16 cellular contexts compared by ENCODE assay signal in genomic region chr16:12611916-12612597, GRCh38.
"Had no signal": no experiment of that assay in that cellular context is flagged by ENCODE, and none has a peak within 500 bp of the region (broad histone marks: within the 10 kb centered on the region; RNA-seq: fewer than 3 reads in every experiment).

No MANE protein-coding gene starts in this region.

- H3K9me3 ChIP-seq: colonic mucosa, ovary, sigmoid colon had no signal

- H3K4me1 ChIP-seq: colonic mucosa, sigmoid colon had no signal

- ATAC-seq: T-helper 17 cell, WTC11 had no signal

- H3K4me3 ChIP-seq: colonic mucosa, lung, ovary, sigmoid colon had no signal

- H3K27ac Mint-ChIP-seq: activated CD4-positive, alpha-beta T cell treated with anti-CD3 and anti-CD28 coated beads, Interleukin-2, amount 10 ng/mL, durations not matched to agents 24 days and 14 days; activated naive CD4-positive, alpha-beta T cell treated with anti-CD3 and anti-CD28 coated beads for 36 hours; activated T-helper 1 cell treated with anti-CD3 and anti-CD28 coated beads, Interleukin-12 subunit alpha, Interleukin-12 subunit beta, Interleukin-2, Interleukin-4 antibody, amounts not matched to agents 30 ng/mL and 10 ng/mL and 1 ng/mL, durations not matched to agents 14 hours and 24 hours and 36 hours; T-helper 17 cell; WTC11 had no signal

- H3K4me3 Mint-ChIP-seq: activated CD4-positive, alpha-beta T cell treated with anti-CD3 and anti-CD28 coated beads, Interleukin-2, amount 10 ng/mL, durations not matched to agents 24 days and 14 days; activated naive CD4-positive, alpha-beta T cell treated with anti-CD3 and anti-CD28 coated beads for 36 hours; activated T-helper 1 cell treated with anti-CD3 and anti-CD28 coated beads, Interleukin-12 subunit alpha, Interleukin-12 subunit beta, Interleukin-2, Interleukin-4 antibody, amounts not matched to agents 30 ng/mL and 10 ng/mL and 1 ng/mL, durations not matched to agents 14 hours and 24 hours and 36 hours; T-helper 17 cell; WTC11 had no signal

- DNase-seq: activated CD4-positive, alpha-beta T cell treated with anti-CD3 and anti-CD28 coated beads, Interleukin-2, amount 10 ng/mL, durations not matched to agents 24 days and 14 days; activated CD8-positive, alpha-beta memory T cell treated with anti-CD3 and anti-CD28 coated beads, Interleukin-2, amount 50 U/mL, for 48 hours; activated naive CD4-positive, alpha-beta T cell treated with anti-CD3 and anti-CD28 coated beads for 36 hours; caudate nucleus; colonic mucosa; foreskin melanocyte; head of caudate nucleus; left colon; midbrain; ovary; sigmoid colon; T-helper 17 cell had no signal

- H3K27me3 ChIP-seq: colonic mucosa, ovary, sigmoid colon had no signal

- FAIRE-seq: endothelial cell of umbilical vein had no signal

- H3K27ac ChIP-seq: colonic mucosa, ovary, sigmoid colon had no signal

- H3K36me3 Mint-ChIP-seq: WTC11 had no signal

- H3K36me3 ChIP-seq: colonic mucosa, ovary, sigmoid colon had no signal
